Comparison of ENCODE assay signal across 1 cellular context in genomic region chr16:29982560-29983419, GRCh38.
TF ChIP-seq lines count a peak whose summit lies in the region.

No MANE protein-coding gene starts in this region.

TF ChIP-seq in HepG2, 621 proteins besides CTCF, POLR2A, EP300 and RAD21:
- TF ChIP-seq MYPOP (CRISPR knock-in tag; IDR thresholded peaks at IDR 0.05), result no peak
- TF ChIP-seq FOXK2 (IDR thresholded peaks at IDR 0.05), result no peak
- no peak for TF ChIP-seq FOXA3 (CRISPR knock-in tag; IDR thresholded peaks at IDR 0.05)
- no peak for TF ChIP-seq TAF1 (CRISPR knock-in tag; IDR thresholded peaks at IDR 0.05)
- TF ChIP-seq, protein P1, sequence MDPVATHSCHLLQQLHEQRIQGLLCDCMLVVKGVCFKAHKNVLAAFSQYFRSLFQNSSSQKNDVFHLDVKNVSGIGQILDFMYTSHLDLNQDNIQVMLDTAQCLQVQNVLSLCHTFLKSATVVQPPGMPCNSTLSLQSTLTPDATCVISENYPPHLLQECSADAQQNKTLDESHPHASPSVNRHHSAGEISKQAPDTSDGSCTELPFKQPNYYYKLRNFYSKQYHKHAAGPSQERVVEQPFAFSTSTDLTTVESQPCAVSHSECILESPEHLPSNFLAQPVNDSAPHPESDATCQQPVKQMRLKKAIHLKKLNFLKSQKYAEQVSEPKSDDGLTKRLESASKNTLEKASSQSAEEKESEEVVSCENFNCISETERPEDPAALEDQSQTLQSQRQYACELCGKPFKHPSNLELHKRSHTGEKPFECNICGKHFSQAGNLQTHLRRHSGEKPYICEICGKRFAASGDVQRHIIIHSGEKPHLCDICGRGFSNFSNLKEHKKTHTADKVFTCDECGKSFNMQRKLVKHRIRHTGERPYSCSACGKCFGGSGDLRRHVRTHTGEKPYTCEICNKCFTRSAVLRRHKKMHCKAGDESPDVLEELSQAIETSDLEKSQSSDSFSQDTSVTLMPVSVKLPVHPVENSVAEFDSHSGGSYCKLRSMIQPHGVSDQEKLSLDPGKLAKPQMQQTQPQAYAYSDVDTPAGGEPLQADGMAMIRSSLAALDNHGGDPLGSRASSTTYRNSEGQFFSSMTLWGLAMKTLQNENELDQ (CRISPR knock-in tag; IDR thresholded peaks at IDR 0.05; ENCODE audit: borderline replicate concordance), result no peak
- TF ChIP-seq RBFOX2 (IDR thresholded peaks at IDR 0.05; ENCODE audit: low read depth, low read length), result peak; percentile 31; the same call in 1 of the 2 replicates
- TF ChIP-seq, protein P2, sequence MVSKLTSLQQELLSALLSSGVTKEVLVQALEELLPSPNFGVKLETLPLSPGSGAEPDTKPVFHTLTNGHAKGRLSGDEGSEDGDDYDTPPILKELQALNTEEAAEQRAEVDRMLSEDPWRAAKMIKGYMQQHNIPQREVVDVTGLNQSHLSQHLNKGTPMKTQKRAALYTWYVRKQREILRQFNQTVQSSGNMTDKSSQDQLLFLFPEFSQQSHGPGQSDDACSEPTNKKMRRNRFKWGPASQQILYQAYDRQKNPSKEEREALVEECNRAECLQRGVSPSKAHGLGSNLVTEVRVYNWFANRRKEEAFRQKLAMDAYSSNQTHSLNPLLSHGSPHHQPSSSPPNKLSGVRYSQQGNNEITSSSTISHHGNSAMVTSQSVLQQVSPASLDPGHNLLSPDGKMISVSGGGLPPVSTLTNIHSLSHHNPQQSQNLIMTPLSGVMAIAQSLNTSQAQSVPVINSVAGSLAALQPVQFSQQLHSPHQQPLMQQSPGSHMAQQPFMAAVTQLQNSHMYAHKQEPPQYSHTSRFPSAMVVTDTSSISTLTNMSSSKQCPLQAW (CRISPR knock-in tag; IDR thresholded peaks at IDR 0.05), result no peak
- peak; percentile 48 for TF ChIP-seq AGO2 (optimal IDR thresholded peaks at IDR 0.05; ENCODE audit: low read depth, low read length)
- TF ChIP-seq, protein P3, sequence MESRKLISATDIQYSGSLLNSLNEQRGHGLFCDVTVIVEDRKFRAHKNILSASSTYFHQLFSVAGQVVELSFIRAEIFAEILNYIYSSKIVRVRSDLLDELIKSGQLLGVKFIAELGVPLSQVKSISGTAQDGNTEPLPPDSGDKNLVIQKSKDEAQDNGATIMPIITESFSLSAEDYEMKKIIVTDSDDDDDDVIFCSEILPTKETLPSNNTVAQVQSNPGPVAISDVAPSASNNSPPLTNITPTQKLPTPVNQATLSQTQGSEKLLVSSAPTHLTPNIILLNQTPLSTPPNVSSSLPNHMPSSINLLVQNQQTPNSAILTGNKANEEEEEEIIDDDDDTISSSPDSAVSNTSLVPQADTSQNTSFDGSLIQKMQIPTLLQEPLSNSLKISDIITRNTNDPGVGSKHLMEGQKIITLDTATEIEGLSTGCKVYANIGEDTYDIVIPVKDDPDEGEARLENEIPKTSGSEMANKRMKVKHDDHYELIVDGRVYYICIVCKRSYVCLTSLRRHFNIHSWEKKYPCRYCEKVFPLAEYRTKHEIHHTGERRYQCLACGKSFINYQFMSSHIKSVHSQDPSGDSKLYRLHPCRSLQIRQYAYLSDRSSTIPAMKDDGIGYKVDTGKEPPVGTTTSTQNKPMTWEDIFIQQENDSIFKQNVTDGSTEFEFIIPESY (CRISPR knock-in tag; IDR thresholded peaks at IDR 0.05), result no peak
- TF ChIP-seq POLR2AphosphoS2 (IDR thresholded peaks at IDR 0.05; ENCODE audit: low read depth, low read length), result no peak
- no peak for TF ChIP-seq ZNF660 (CRISPR knock-in tag; IDR thresholded peaks at IDR 0.05; ENCODE audit: borderline replicate concordance, low read depth)
